ENCODE assay signal across 24 cellular contexts in the genomic region with DNA sequence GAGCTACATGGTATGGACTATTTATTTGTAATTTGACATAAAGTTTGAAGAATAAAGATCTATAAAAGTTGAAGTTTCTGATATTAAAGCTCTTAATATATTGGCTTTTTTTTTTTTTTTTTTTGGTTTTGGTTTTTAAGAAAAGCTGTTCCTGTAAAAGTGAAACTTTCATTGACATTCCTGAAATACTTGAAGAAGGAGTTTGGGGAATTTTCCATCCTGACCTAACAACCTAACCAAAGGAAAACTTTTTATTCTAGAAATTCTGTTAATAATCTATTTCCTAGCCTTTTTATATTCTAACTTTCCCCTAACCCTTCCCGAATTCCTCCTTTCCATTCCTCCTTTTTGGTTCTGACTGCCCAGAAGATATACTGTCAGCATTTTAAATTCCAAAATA.
DNase-seq lines count a peak whose midpoint lies in the region; ATAC-seq, FAIRE-seq and TF ChIP-seq lines count a peak whose summit lies in the region.
"Had no signal": no experiment of that assay in that cellular context is flagged by ENCODE, and none has a peak within 500 bp of the region (broad histone marks: within the 10 kb centered on the region; RNA-seq: fewer than 3 reads in every experiment).

No MANE protein-coding gene starts in this region.

- H3K9ac ChIP-seq in HepG2 (ENCODE audit: insufficient read depth, low read depth, low read length), result no peak overlapping the region
- H3K9ac ChIP-seq: BLaER1 had no signal

- no peak for TF ChIP-seq RAD21 in HepG2 (CRISPR knock-in tag; IDR thresholded peaks at IDR 0.05)

- H3K27me3 ChIP-seq in HepG2 (ENCODE audit: control insufficient read depth in 1 of 2, insufficient read depth in 2 of 2, low read length in 2 of 2) (no peaks in the 10 kb centered on the region), right lobe of liver (no peaks in the 10 kb centered on the region), thoracic aorta (replicated peaks; ENCODE audit: insufficient read depth) (no peaks in the 10 kb centered on the region), left ventricle myocardium inferior (ENCODE audit: low read depth) (no peaks in the 10 kb centered on the region)
- H3K27me3 ChIP-seq: BLaER1, Peyer's patch, spleen had no signal

- no peak overlapping the region for H3K27ac ChIP-seq in HepG2 (ENCODE audit: extremely low read length, insufficient read depth, low read length)
- no peak overlapping the region for H3K27ac ChIP-seq in right lobe of liver
- peak overlapping the region in 1 of 2 donors; percentile 12 for H3K27ac ChIP-seq in thoracic aorta
- no peak overlapping the region for H3K27ac ChIP-seq in left ventricle myocardium inferior (replicated peaks)
- H3K27ac ChIP-seq: BLaER1, Peyer's patch had no signal

- H3K9me3 ChIP-seq in HepG2 (ENCODE audit: low read length), result no peaks in the 10 kb centered on the region
- no peaks in the 10 kb centered on the region for H3K9me3 ChIP-seq in right lobe of liver
- no peaks in the 10 kb centered on the region for H3K9me3 ChIP-seq in thoracic aorta
- H3K9me3 ChIP-seq in left ventricle myocardium inferior (replicated peaks), result no peaks in the 10 kb centered on the region
- H3K9me3 ChIP-seq: BLaER1, Peyer's patch, spleen had no signal

- TF ChIP-seq EP300 in HepG2 (IDR thresholded peaks at IDR 0.05; ENCODE audit: low read depth in 2 of 2, low read length in 2 of 2) (no peak), HepG2 (CRISPR knock-in tag; IDR thresholded peaks at IDR 0.05; ENCODE audit: borderline replicate concordance) (no peak)

- H3K79me2 ChIP-seq in HepG2 (ENCODE audit: insufficient read depth, low read length), result no peaks in the 10 kb centered on the region

- H3K4me2 ChIP-seq in HepG2 (ENCODE audit: low read depth, low read length), result no peak overlapping the region
- H3K4me2 ChIP-seq: BLaER1 had no signal

- TF ChIP-seq CTCF in HepG2 (CRISPR knock-in tag; IDR thresholded peaks at IDR 0.05) (no peak), right lobe of liver (IDR thresholded peaks at IDR 0.05) (no peak), cardiac fibroblast (IDR thresholded peaks at IDR 0.05; ENCODE audit: low read depth, low read length) (no peak), thoracic aorta (IDR thresholded peaks at IDR 0.05) (no peak), left ventricle myocardium inferior (IDR thresholded peaks at IDR 0.05; ENCODE audit: borderline replicate concordance) (no peak)

- H3K4me1 ChIP-seq in HepG2 (ENCODE audit: insufficient read depth, low read length) (no peaks in the 10 kb centered on the region), right lobe of liver (no peaks in the 10 kb centered on the region), thoracic aorta (ENCODE audit: control insufficient read depth in 1 of 2, low read depth in 2 of 2) (peaks cover 11 to 15% of the 10 kb centered on the region in 2 donors), left ventricle myocardium inferior (peaks cover 12% of the 10 kb centered on the region)
- H3K4me1 ChIP-seq: BLaER1 had no signal

- peaks cover 4 to 22% of the 10 kb centered on the region in 2 experiments; a peak in 4 of 5 replicates for H3K36me3 ChIP-seq in HepG2 (replicated peaks in 1 of 2; ENCODE audit: control insufficient read depth in 1 of 2, insufficient read depth in 2 of 2, low read length in 2 of 2)
- H3K36me3 ChIP-seq in right lobe of liver, result peaks cover 0 to 15% (median 0%) of the 10 kb centered on the region in 4 donors
- peaks cover 6% of the 10 kb centered on the region for H3K36me3 ChIP-seq in thoracic aorta
- peaks cover 26% of the 10 kb centered on the region for H3K36me3 ChIP-seq in left ventricle myocardium inferior

- no peak for DNase-seq in HepG2 (ENCODE audit: low spot score)
- DNase-seq in right lobe of liver, result no peak
- peak; percentile 24 to 40 for DNase-seq in cardiac fibroblast (ENCODE audit: low read depth in 2 of 2)
- DNase-seq in thoracic aorta (ENCODE audit: low spot score), result no peak
- no peak for DNase-seq in left ventricle myocardium inferior
- no peak for DNase-seq in DMS79 (lab: John Stamatoyannopoulos, UW)
- DNase-seq: 8988T; activated CD4-positive, alpha-beta T cell treated with anti-CD3 and anti-CD28 coated beads for 4 hours; activated CD8-positive, alpha-beta memory T cell treated with anti-CD3 and anti-CD28 coated beads, Interleukin-2, amount 50 U/mL, for 48 hours; activated gamma-delta T cell treated with Interleukin-2 at 50 U/mL for 16 hours; amniotic stem cell; effector memory CD4-positive, alpha-beta T cell; H9; hippocampal formation; mammary epithelial cell; natural killer cell; NCI-H774; Peyer's patch; spleen; substantia nigra had no signal

- H4K20me1 ChIP-seq in HepG2 (ENCODE audit: insufficient read depth, low read length), result peaks cover 12% of the 10 kb centered on the region

- no peak for ATAC-seq in HepG2
- ATAC-seq in right lobe of liver, result no peak
- no peak for ATAC-seq in thoracic aorta (ENCODE audit: insufficient number of reproducible peaks, low FRiP score, low read depth)
- ATAC-seq in HG03571 (IDR thresholded peaks at IDR 0.05; ENCODE audit: unreplicated experiment), result no peak
- ATAC-seq: natural killer cell had no signal

- TF ChIP-seq POLR2A in HepG2 (IDR thresholded peaks at IDR 0.05; ENCODE audit: insufficient read depth in 1 of 2, low read depth in 2 of 2, low read length in 2 of 2) (no peak), right lobe of liver (IDR thresholded peaks at IDR 0.05) (no peak)

- CTCF ChIA-PET in HepG2 (lab: Yijun Ruan, JAX; ENCODE audit: low intra/inter-chr PET ratio, low total read pairs), result no interaction called here

- no peak overlapping the region for H2AFZ ChIP-seq in HepG2 (ENCODE audit: low read length)

- in situ Hi-C loops in HepG2 (cut with HindIII; ENCODE audit: extremely low pct_ligation_motif_present, low pct_unique_long_range_greater_than_20kb), result no loop called here

- no TSS peak for BruUV-seq in HepG2 (replicated peaks; lab: Mats Ljungman, UMichigan)

- intact Hi-C loops in HepG2 (cut with micrococcal nuclease; ENCODE audit: unreplicated experiment) (no loop called here), right lobe of liver (cut with DNase I) (no loop called here), left ventricle myocardium inferior (cut with micrococcal nuclease) (no loop called here)

- H3K4me3 ChIP-seq in HepG2 (replicated peaks in 1 of 3; ENCODE audit: insufficient read depth in 1 of 3, low read depth in 2 of 3, low read length in 3 of 3) (no peak overlapping the region), right lobe of liver (no peak overlapping the region), cardiac fibroblast (replicated peaks in 1 of 2; ENCODE audit: low read depth in 2 of 2, low read length in 2 of 2) (no peak overlapping the region), thoracic aorta (peak overlapping the region; percentile 39), left ventricle myocardium inferior (no peak overlapping the region)
- H3K4me3 ChIP-seq: BLaER1, Peyer's patch, spleen had no signal

- FAIRE-seq in HepG2 (lab: Jason Lieb, UNC) (no peak), islet of Langerhans (lab: Jason Lieb, UNC) (peak; percentile 24)
- FAIRE-seq: urothelium cell line had no signal

- 94% methylated on average over 1 of the region's 1 CpG for WGBS in HepG2 (ENCODE audit: low lambda C conversion rate)
- WGBS in right lobe of liver (ENCODE audit: insufficient coverage, low coverage, low lambda C conversion rate, missing lambda C conversion rate), result 58% methylated on average over 1 of the region's 1 CpG

- POLR2A ChIA-PET in HepG2 (lab: Yijun Ruan, JAX), result interaction anchor here (1.0 kb wide), 1 partner anchor 152 kb away, joined by 5 read pairs; no protein-coding TSS in a partner anchor

TF ChIP-seq in HepG2, 621 proteins besides CTCF, POLR2A, EP300 and RAD21:
- TF ChIP-seq FIP1L1 (IDR thresholded peaks at IDR 0.05; ENCODE audit: borderline replicate concordance, insufficient read depth, low read depth, low read length), result no peak
- TF ChIP-seq HNRNPK (IDR thresholded peaks at IDR 0.05; ENCODE audit: low read depth, low read length, poor library complexity, severe bottlenecking), result peak; percentile 49
TF ChIP-seq in HepG2: peak in this region for 1.

Comparison
In these comparisons a context has a peak if more than half of its experiments do, and no peak if none do; other contexts are left out.
1. DNase-seq: peak in cardiac fibroblast (2 of 2); none in HepG2 (single experiment), right lobe of liver (0 of 3), thoracic aorta (single experiment), left ventricle myocardium inferior (single experiment) and DMS79 (single experiment).